In genomic region chr17:80650339-80650672, GRCh38 we compare ENCODE assay signal across 10 cellular contexts.
DNase-seq lines count a peak whose midpoint lies in the region; ATAC-seq and TF ChIP-seq lines count a peak whose summit lies in the region.
"Had no signal": no experiment of that assay in that cellular context is flagged by ENCODE, and none has a peak within 500 bp of the region (broad histone marks: within the 10 kb centered on the region; RNA-seq: fewer than 3 reads in every experiment).

No MANE protein-coding gene starts in this region.

- H3K36me3 Mint-ChIP-seq in activated naive CD4-positive, alpha-beta T cell treated with anti-CD3 and anti-CD28 coated beads, Interleukin-2, amount 50 U/mL, for 24 hours, result peaks cover 35% of the 10 kb centered on the region
- H3K36me3 Mint-ChIP-seq in activated naive CD4-positive, alpha-beta T cell treated with anti-CD3 and anti-CD28 coated beads, Interleukin-2, amount 10 ng/mL, durations not matched to agents 7 days and 5 days, result peaks cover 54% of the 10 kb centered on the region
- H3K36me3 Mint-ChIP-seq in stimulated activated memory B cell treated with anti-CD40 and anti-IgM and Interleukin-4, amounts not matched to agents 10 μg/mL and 1 μg/mL and 100 μg/mL, for 72 hours, result peaks cover 32% of the 10 kb centered on the region

- no peaks in the 10 kb centered on the region for H3K27me3 Mint-ChIP-seq in activated naive CD4-positive, alpha-beta T cell treated with anti-CD3 and anti-CD28 coated beads, Interleukin-2, amount 50 U/mL, for 24 hours
- no peaks in the 10 kb centered on the region for H3K27me3 Mint-ChIP-seq in activated naive CD4-positive, alpha-beta T cell treated with anti-CD3 and anti-CD28 coated beads, Interleukin-2, amount 10 ng/mL, durations not matched to agents 7 days and 5 days
- no peaks in the 10 kb centered on the region for H3K27me3 Mint-ChIP-seq in stimulated activated memory B cell treated with anti-CD40 and anti-IgM and Interleukin-4, amounts not matched to agents 10 μg/mL and 1 μg/mL and 100 μg/mL, for 72 hours
- H3K27me3 Mint-ChIP-seq: naive B cell had no signal

- H3K4me2 ChIP-seq in fibroblast of lung (ENCODE audit: extremely low read depth, insufficient read depth, low read length), result no peak overlapping the region
- no peak overlapping the region for H3K4me2 ChIP-seq in PC-9

- H3K4me1 ChIP-seq in fibroblast of lung (ENCODE audit: control insufficient read depth, extremely low read depth, insufficient read depth, low read length) (peaks cover 24% of the 10 kb centered on the region), PC-9 (replicated peaks; ENCODE audit: insufficient read depth) (no peaks in the 10 kb centered on the region)

- no peak overlapping the region for H2AFZ ChIP-seq in fibroblast of lung (ENCODE audit: low read length)
- H2AFZ ChIP-seq in PC-9, result no peak overlapping the region

- POLR2A ChIA-PET in PC-9 (lab: Charles Lee; ENCODE audit: unreplicated experiment), result no interaction called here

- DNase-seq in activated naive CD4-positive, alpha-beta T cell treated with anti-CD3 and anti-CD28 coated beads, Interleukin-2, amount 10 ng/mL, durations not matched to agents 7 days and 5 days, result no peak
- DNase-seq in fibroblast of lung (ENCODE audit: low read depth in 2 of 2) (no peak), PC-9 (no peak)
- DNase-seq: naive B cell, upper lobe of right lung had no signal

- no peaks in the 10 kb centered on the region for H3K9me2 ChIP-seq in PC-9 (ENCODE audit: insufficient read depth)

- no peaks in the 10 kb centered on the region for H3K27me3 ChIP-seq in fibroblast of lung (ENCODE audit: control insufficient read depth, insufficient read depth, low read length)
- H3K27me3 ChIP-seq in PC-9 (ENCODE audit: insufficient read depth, low read depth), result no peaks in the 10 kb centered on the region
- H3K27me3 ChIP-seq: upper lobe of right lung had no signal

- peak overlapping the region; percentile 94 for H3K27ac Mint-ChIP-seq in activated naive CD4-positive, alpha-beta T cell treated with anti-CD3 and anti-CD28 coated beads, Interleukin-2, amount 50 U/mL, for 24 hours
- no peak overlapping the region for H3K27ac Mint-ChIP-seq in activated naive CD4-positive, alpha-beta T cell treated with anti-CD3 and anti-CD28 coated beads, Interleukin-2, amount 10 ng/mL, durations not matched to agents 7 days and 5 days
- H3K27ac Mint-ChIP-seq in stimulated activated memory B cell treated with anti-CD40 and anti-IgM and Interleukin-4, amounts not matched to agents 10 μg/mL and 1 μg/mL and 100 μg/mL, for 72 hours, result peak overlapping the region; percentile 86

- peaks cover 27% of the 10 kb centered on the region for H3K79me2 ChIP-seq in fibroblast of lung (ENCODE audit: control insufficient read depth, insufficient read depth, low read length)
- H3K79me2 ChIP-seq in PC-9 (ENCODE audit: low read depth), result peaks cover 21% of the 10 kb centered on the region; the same call in 1 of the 2 replicates

- H3F3A ChIP-seq in PC-9 (ENCODE audit: insufficient read depth, low read depth), result no peaks in the 10 kb centered on the region; the same call in 1 of the 2 replicates

- peak overlapping the region; percentile 81 for H3K27ac ChIP-seq in fibroblast of lung (ENCODE audit: insufficient read depth, low read length)
- H3K27ac ChIP-seq in PC-9, result no peak overlapping the region
- H3K27ac ChIP-seq: upper lobe of right lung had no signal

- no peaks in the 10 kb centered on the region for H3K9me3 ChIP-seq in fibroblast of lung (ENCODE audit: control insufficient read depth, insufficient read depth, low read depth, low read length)
- no peaks in the 10 kb centered on the region for H3K9me3 ChIP-seq in PC-9 (ENCODE audit: insufficient read depth, low read depth)
- H3K9me3 ChIP-seq: upper lobe of right lung had no signal

- no peaks in the 10 kb centered on the region for H3K9me3 Mint-ChIP-seq in activated naive CD4-positive, alpha-beta T cell treated with anti-CD3 and anti-CD28 coated beads, Interleukin-2, amount 50 U/mL, for 24 hours
- H3K9me3 Mint-ChIP-seq in activated naive CD4-positive, alpha-beta T cell treated with anti-CD3 and anti-CD28 coated beads, Interleukin-2, amount 10 ng/mL, durations not matched to agents 7 days and 5 days, result peaks cover 15% of the 10 kb centered on the region
- peaks cover 3% of the 10 kb centered on the region for H3K9me3 Mint-ChIP-seq in stimulated activated memory B cell treated with anti-CD40 and anti-IgM and Interleukin-4, amounts not matched to agents 10 μg/mL and 1 μg/mL and 100 μg/mL, for 72 hours

- H3K36me3 ChIP-seq in fibroblast of lung (ENCODE audit: control insufficient read depth, insufficient read depth, low read length), result no peaks in the 10 kb centered on the region
- H3K36me3 ChIP-seq in PC-9 (ENCODE audit: low read depth), result no peaks in the 10 kb centered on the region
- H3K36me3 ChIP-seq: upper lobe of right lung had no signal

- H4K20me1 ChIP-seq in fibroblast of lung (ENCODE audit: control insufficient read depth, extremely low read depth, insufficient read depth, low read length) (no peaks in the 10 kb centered on the region), PC-9 (ENCODE audit: insufficient read depth) (peaks cover 4% of the 10 kb centered on the region; the same call in 1 of the 2 replicates)

- intact Hi-C loops in PC-9 (cut with micrococcal nuclease; ENCODE audit: unreplicated experiment), result no loop called here

- ATAC-seq in SK-N-SH treated with all-trans-retinoic acid at 6 μM for 48 hours, result peak; percentile 16; the same call in 2 of the 3 replicates
- no peak for ATAC-seq in stimulated activated memory B cell treated with anti-CD40 and anti-IgM and Interleukin-4, amounts not matched to agents 10 μg/mL and 1 μg/mL and 100 μg/mL, for 72 hours
- ATAC-seq in HG02588 (IDR thresholded peaks at IDR 0.05; ENCODE audit: unreplicated experiment), result no peak
- ATAC-seq in HG02973 (IDR thresholded peaks at IDR 0.05; ENCODE audit: unreplicated experiment), result no peak

- no peak overlapping the region for H3K4me3 Mint-ChIP-seq in activated naive CD4-positive, alpha-beta T cell treated with anti-CD3 and anti-CD28 coated beads, Interleukin-2, amount 50 U/mL, for 24 hours
- H3K4me3 Mint-ChIP-seq in activated naive CD4-positive, alpha-beta T cell treated with anti-CD3 and anti-CD28 coated beads, Interleukin-2, amount 10 ng/mL, durations not matched to agents 7 days and 5 days, result no peak overlapping the region
- no peak overlapping the region for H3K4me3 Mint-ChIP-seq in stimulated activated memory B cell treated with anti-CD40 and anti-IgM and Interleukin-4, amounts not matched to agents 10 μg/mL and 1 μg/mL and 100 μg/mL, for 72 hours

- H3K4me3 ChIP-seq in fibroblast of lung (replicated peaks in 1 of 4; ENCODE audit: control extremely low read depth in 1 of 4, insufficient read depth in 1 of 4, low read depth in 3 of 4, low read length in 4 of 4) (no peak overlapping the region), PC-9 (no peak overlapping the region)
- H3K4me3 ChIP-seq: upper lobe of right lung had no signal

- H3K4me1 Mint-ChIP-seq in activated naive CD4-positive, alpha-beta T cell treated with anti-CD3 and anti-CD28 coated beads, Interleukin-2, amount 50 U/mL, for 24 hours, result peaks cover 78% of the 10 kb centered on the region
- H3K4me1 Mint-ChIP-seq in activated naive CD4-positive, alpha-beta T cell treated with anti-CD3 and anti-CD28 coated beads, Interleukin-2, amount 10 ng/mL, durations not matched to agents 7 days and 5 days, result peaks cover 70% of the 10 kb centered on the region
- H3K4me1 Mint-ChIP-seq in stimulated activated memory B cell treated with anti-CD40 and anti-IgM and Interleukin-4, amounts not matched to agents 10 μg/mL and 1 μg/mL and 100 μg/mL, for 72 hours, result peaks cover 60% of the 10 kb centered on the region

- no peak for TF ChIP-seq CTCF in fibroblast of lung (conservative IDR thresholded peaks at IDR 0.05 in 1 of 2, IDR thresholded peaks at IDR 0.05 in 1 of 2; ENCODE audit: low read depth in 1 of 2, low read length in 2 of 2)
- no peak; the same call in 1 of the 2 replicates for TF ChIP-seq CTCF in PC-9 (conservative IDR thresholded peaks at IDR 0.05)

- CTCF ChIA-PET in activated naive CD4-positive, alpha-beta T cell treated with anti-CD3 and anti-CD28 coated beads, Interleukin-2, amount 10 ng/mL, durations not matched to agents 7 days and 5 days (lab: Charles Lee), result interaction anchor here (1.0 to 2.3 kb wide), 3 partner anchors 10 to 45 kb away, joined by 3 to 6 read pairs (median 4); no protein-coding TSS in a partner anchor
- CTCF ChIA-PET in PC-9 (lab: Charles Lee), result no interaction called here

- BruUV-seq in PC-9 (replicated peaks; lab: Mats Ljungman, UMichigan), result no TSS peak

- H3K9ac ChIP-seq in fibroblast of lung (ENCODE audit: insufficient read depth, low read length), result no peak overlapping the region

TF ChIP-seq in SK-N-SH treated with all-trans-retinoic acid at 6 μM for 48 hours, 23 proteins besides CTCF, POLR2A, EP300 and RAD21 (continues in another document):
- TF ChIP-seq ESRRG (CRISPR knock-in tag; IDR thresholded peaks at IDR 0.05) (no peak), TSHZ2 (CRISPR knock-in tag; IDR thresholded peaks at IDR 0.05) (no peak), TCF4 (CRISPR knock-in tag; IDR thresholded peaks at IDR 0.05; ENCODE audit: borderline replicate concordance) (no peak), ZC3H10 (CRISPR knock-in tag; IDR thresholded peaks at IDR 0.05) (no peak)
